ENCODE assay signal across 8 cellular contexts in the genomic region with DNA sequence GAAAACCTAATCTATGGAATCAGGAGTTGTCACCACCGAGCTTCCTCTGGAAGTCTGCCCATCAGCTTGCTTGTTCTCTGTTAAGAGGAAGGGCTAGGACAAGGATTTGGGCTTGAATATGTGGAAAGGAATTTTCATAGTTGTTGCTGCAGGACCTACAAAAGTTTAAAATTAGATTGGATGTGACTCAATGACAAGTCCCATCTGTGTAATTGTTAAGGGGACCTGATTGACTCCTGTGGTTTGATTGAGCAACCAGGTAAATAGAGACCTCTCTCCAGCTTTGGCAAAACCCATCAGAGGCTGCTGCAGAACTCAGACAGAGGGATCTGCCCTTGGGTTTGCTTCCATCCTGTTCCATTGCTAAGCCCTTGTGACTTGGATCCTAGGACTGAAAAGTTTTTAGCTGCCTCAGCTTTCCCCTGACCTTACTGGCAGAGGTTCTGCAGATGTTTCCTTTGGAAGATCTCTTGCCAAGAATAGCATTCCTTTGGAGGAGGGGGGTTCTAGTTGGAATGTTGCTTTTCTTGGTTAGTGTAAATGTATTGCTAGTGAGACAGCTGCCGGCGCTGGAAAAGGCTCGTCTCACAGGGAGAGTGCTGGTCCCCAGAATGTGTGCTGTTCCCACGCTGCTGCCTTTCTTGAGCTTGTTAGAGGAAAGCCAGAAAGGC. TPM values are rescaled to one million over a fixed set of nuclear protein-coding genes. Genes with fewer than 3 reads are reported as not detected.
A peak's percentile ranks its signal among the peaks of the same experiment; 100 is the strongest.
DNase-seq lines count a peak whose midpoint lies in the region; ATAC-seq and TF ChIP-seq lines count a peak whose summit lies in the region.

No MANE protein-coding gene starts in this region.

- no peak for ATAC-seq in activated naive CD8-positive, alpha-beta T cell treated with anti-CD3 and anti-CD28 coated beads, Interleukin-2, amount 50 U/mL, for 24 hours

- H3K4me1 Mint-ChIP-seq in activated naive CD8-positive, alpha-beta T cell (ENCODE audit: low read depth), result peaks cover 27% of the 10 kb centered on the region
- peaks cover 34% of the 10 kb centered on the region for H3K4me1 Mint-ChIP-seq in activated naive CD8-positive, alpha-beta T cell treated with anti-CD3 and anti-CD28 coated beads, Interleukin-2, amount 50 U/mL, for 24 hours

- TF ChIP-seq POLR2A in vagina (IDR thresholded peaks at IDR 0.05), result no peak

- no peak overlapping the region for H3K4me3 ChIP-seq in epithelial cell of proximal tubule (ENCODE audit: low read depth, low read length)
- no peak overlapping the region for H3K4me3 ChIP-seq in vagina

- TF ChIP-seq CTCF in epithelial cell of proximal tubule (conservative IDR thresholded peaks at IDR 0.05; ENCODE audit: low read depth, low read length) (no peak), vagina (IDR thresholded peaks at IDR 0.05) (no peak)

- H3K36me3 Mint-ChIP-seq in activated naive CD8-positive, alpha-beta T cell, result peaks cover 9% of the 10 kb centered on the region
- peaks cover 57% of the 10 kb centered on the region for H3K36me3 Mint-ChIP-seq in activated naive CD8-positive, alpha-beta T cell treated with anti-CD3 and anti-CD28 coated beads, Interleukin-2, amount 50 U/mL, for 24 hours (ENCODE audit: low read depth)

- peaks cover 0 to 51% of the 10 kb centered on the region in 2 donors for H3K36me3 ChIP-seq in vagina

- DNase-seq in activated naive CD8-positive, alpha-beta T cell treated with anti-CD3 and anti-CD28 coated beads, Interleukin-2, amount 50 U/mL, for 24 hours, result no peak
- peak; percentile 13 for DNase-seq in epithelial cell of proximal tubule (ENCODE audit: low read depth)
- peak; percentile 56 for DNase-seq in mucosa of gallbladder (ENCODE audit: low spot score)
- DNase-seq in vagina (ENCODE audit: extremely low spot score in 2 of 2), result no peak
- no peak for DNase-seq in nucleus accumbens (lab: John Stamatoyannopoulos, UW)
- DNase-seq in DMS114 treated with DMSO at 0.1 percent for 48 hours (lab: John Stamatoyannopoulos, UW; ENCODE audit: unreplicated experiment), result no peak
- DNase-seq in NCI-H1417 (lab: John Stamatoyannopoulos, UW), result no peak

- no peak overlapping the region for H3K4me3 Mint-ChIP-seq in activated naive CD8-positive, alpha-beta T cell
- no peak overlapping the region for H3K4me3 Mint-ChIP-seq in activated naive CD8-positive, alpha-beta T cell treated with anti-CD3 and anti-CD28 coated beads, Interleukin-2, amount 50 U/mL, for 24 hours

- H3K9me3 Mint-ChIP-seq in activated naive CD8-positive, alpha-beta T cell (ENCODE audit: low read depth), result no peaks in the 10 kb centered on the region
- H3K9me3 Mint-ChIP-seq in activated naive CD8-positive, alpha-beta T cell treated with anti-CD3 and anti-CD28 coated beads, Interleukin-2, amount 50 U/mL, for 24 hours, result no peaks in the 10 kb centered on the region

- peaks cover 53% of the 10 kb centered on the region for H3K4me1 ChIP-seq in vagina

- H3K9me3 ChIP-seq in vagina, result no peaks in the 10 kb centered on the region

- H3K27ac ChIP-seq in vagina, result peak overlapping the region; percentile 79

- H3K27me3 ChIP-seq in vagina, result no peaks in the 10 kb centered on the region

- intact Hi-C loops in vagina (cut with DNase I), result no loop called here

- H3K27ac Mint-ChIP-seq in activated naive CD8-positive, alpha-beta T cell, result peak overlapping the region; percentile 37
- H3K27ac Mint-ChIP-seq in activated naive CD8-positive, alpha-beta T cell treated with anti-CD3 and anti-CD28 coated beads, Interleukin-2, amount 50 U/mL, for 24 hours, result no peak overlapping the region

- no peaks in the 10 kb centered on the region for H3K27me3 Mint-ChIP-seq in activated naive CD8-positive, alpha-beta T cell
- no peaks in the 10 kb centered on the region for H3K27me3 Mint-ChIP-seq in activated naive CD8-positive, alpha-beta T cell treated with anti-CD3 and anti-CD28 coated beads, Interleukin-2, amount 50 U/mL, for 24 hours

RNA-seq across cellular contexts. Expression of a gene that starts 50.0 kb away (rescaled TPM):
- 65.9 and 168 TPM in 2 replicates for total RNA-seq in epithelial cell of proximal tubule
- 225 TPM for total RNA-seq in mucosa of gallbladder
- 91.3 TPM for total RNA-seq in vagina

RNA-seq across cellular contexts. Expression of a gene that starts 50.2 kb away (rescaled TPM):
- total RNA-seq in epithelial cell of proximal tubule, result 49.5 and 57.6 TPM in 2 replicates
- 59.7 TPM for total RNA-seq in mucosa of gallbladder
- total RNA-seq in vagina, result 39.3 TPM

Comparison
In these comparisons a context has a peak if more than half of its experiments do, and no peak if none do; other contexts are left out.
1. DNase-seq: peak in epithelial cell of proximal tubule (single experiment) and mucosa of gallbladder (single experiment); none in activated naive CD8-positive, alpha-beta T cell treated with anti-CD3 and anti-CD28 coated beads, Interleukin-2, amount 50 U/mL, for 24 hours (single experiment), vagina (0 of 2), nucleus accumbens (0 of 56), DMS114 treated with DMSO at 0.1 percent for 48 hours (single experiment) and NCI-H1417 (0 of 3).